In the genomic region with DNA sequence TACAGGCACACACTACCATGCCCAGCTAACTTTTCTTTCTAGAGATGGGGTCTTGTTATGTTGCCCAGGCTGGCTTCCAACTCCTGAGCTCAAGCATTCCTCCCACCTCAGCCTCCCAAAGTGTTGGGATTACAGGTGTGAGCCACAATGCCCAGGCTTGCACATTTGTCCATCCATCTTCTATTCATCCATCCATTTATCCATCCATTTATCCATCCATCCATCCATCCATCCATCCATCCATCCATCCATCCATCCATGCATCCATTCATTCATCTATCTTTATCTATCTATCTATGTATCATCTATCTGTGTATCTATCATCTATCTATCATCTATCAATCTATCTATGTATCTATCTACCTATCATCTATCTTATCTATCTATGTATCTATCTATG, we compare ENCODE assay signal across 6 cellular contexts. TPM values are rescaled to one million over a fixed set of nuclear protein-coding genes. Genes with fewer than 3 reads are reported as not detected.
"Had no signal": no experiment of that assay in that cellular context is flagged by ENCODE, and none has a peak within 500 bp of the region (broad histone marks: within the 10 kb centered on the region; RNA-seq: fewer than 3 reads in every experiment).

No MANE protein-coding gene starts in this region.

RNA-seq across cellular contexts. Expression of a gene that starts 20.5 kb away (rescaled TPM):
- total RNA-seq: cardiac muscle cell, SJSA1 had no signal
- polyA plus RNA-seq: cardiac muscle cell had no signal

RNA-seq across cellular contexts. Expression of a gene that starts 57.4 kb away (rescaled TPM):
- total RNA-seq: activated naive CD4-positive, alpha-beta T cell treated with anti-CD3 and anti-CD28 coated beads for 36 hours; activated T-helper 1 cell treated with anti-CD3 and anti-CD28 coated beads, Interleukin-12 subunit alpha, Interleukin-12 subunit beta, Interleukin-2, Interleukin-4 antibody, amounts not matched to agents 30 ng/mL and 10 ng/mL and 1 ng/mL, durations not matched to agents 14 hours and 24 hours and 36 hours; cardiac muscle cell; LHCN-M2; M059J; SJSA1 had no signal
- polyA plus RNA-seq: cardiac muscle cell had no signal
